In genomic region chr2:198004921-198005829, GRCh38 we compare ENCODE assay signal across 8 cellular contexts.
A peak's percentile ranks its signal among the peaks of the same experiment; 100 is the strongest.
DNase-seq lines count a peak whose midpoint lies in the region; ATAC-seq and TF ChIP-seq lines count a peak whose summit lies in the region.
"Had no signal": no experiment of that assay in that cellular context is flagged by ENCODE, and none has a peak within 500 bp of the region (broad histone marks: within the 10 kb centered on the region; RNA-seq: fewer than 3 reads in every experiment).

No MANE protein-coding gene starts in this region.

- no peak overlapping the region for H3K27ac ChIP-seq in smooth muscle cell (ENCODE audit: low read depth)
- H3K27ac ChIP-seq: sigmoid colon had no signal

- TF ChIP-seq CTCF in smooth muscle cell (IDR thresholded peaks at IDR 0.05; ENCODE audit: borderline replicate concordance, insufficient read depth, poor library complexity, severe bottlenecking) = no peak

- H3K9me3 Mint-ChIP-seq in activated CD4-positive, alpha-beta memory T cell treated with anti-CD3 and anti-CD28 coated beads for 36 hours = peaks cover 7% of the 10 kb centered on the region
- peaks cover under 1% of the 10 kb centered on the region for H3K9me3 Mint-ChIP-seq in stimulated activated effector memory CD8-positive, alpha-beta T cell treated with anti-CD3 and anti-CD28 coated beads, Interleukin-12 subunit alpha, Interleukin-12 subunit beta, amount 100 ng/mL, for 72 hours

- ATAC-seq in GM19328 (IDR thresholded peaks at IDR 0.05; ENCODE audit: unreplicated experiment) (peak; percentile 73), HG02943 (IDR thresholded peaks at IDR 0.05; ENCODE audit: low read depth, unreplicated experiment) (peak; percentile 90)
- peak; percentile 79 for ATAC-seq in stimulated activated effector memory CD8-positive, alpha-beta T cell treated with anti-CD3 and anti-CD28 coated beads, Interleukin-12 subunit alpha, Interleukin-12 subunit beta, amount 100 ng/mL, for 72 hours

- peak; percentile 62 for DNase-seq in activated CD4-positive, alpha-beta memory T cell treated with anti-CD3 and anti-CD28 coated beads for 36 hours
- DNase-seq in stimulated activated effector memory CD8-positive, alpha-beta T cell treated with anti-CD3 and anti-CD28 coated beads, Interleukin-12 subunit alpha, Interleukin-12 subunit beta, amount 100 ng/mL, for 72 hours (ENCODE audit: low spot score in 2 of 2) = no peak
- DNase-seq in GM19240 (ENCODE audit: insufficient read length, low spot score) (no peak), Kasumi-1 (lab: John Stamatoyannopoulos, UW) (no peak), smooth muscle cell (lab: John Stamatoyannopoulos, UW; ENCODE audit: unreplicated experiment) (no peak)
- DNase-seq: sigmoid colon had no signal

- intact Hi-C loops in activated CD4-positive, alpha-beta memory T cell treated with anti-CD3 and anti-CD28 coated beads for 36 hours (cut with micrococcal nuclease) = loop anchor here (1.0 to 5.0 kb wide), 8 partner anchors 16 to 573 kb away; partner anchors contain the start of gene PLCL1

- H3K4me1 Mint-ChIP-seq in activated CD4-positive, alpha-beta memory T cell treated with anti-CD3 and anti-CD28 coated beads for 36 hours (ENCODE audit: low read depth) = peaks cover 56% of the 10 kb centered on the region
- H3K4me1 Mint-ChIP-seq in stimulated activated effector memory CD8-positive, alpha-beta T cell treated with anti-CD3 and anti-CD28 coated beads, Interleukin-12 subunit alpha, Interleukin-12 subunit beta, amount 100 ng/mL, for 72 hours = peaks cover 11% of the 10 kb centered on the region

- H2AFZ ChIP-seq in smooth muscle cell (ENCODE audit: low read depth) = no peak overlapping the region

- 92% methylated on average over 12 of the region's 12 CpGs for WGBS in smooth muscle cell (ENCODE audit: low lambda C conversion rate)

- peak overlapping the region; percentile 61 for H3K4me3 Mint-ChIP-seq in activated CD4-positive, alpha-beta memory T cell treated with anti-CD3 and anti-CD28 coated beads for 36 hours
- H3K4me3 Mint-ChIP-seq in stimulated activated effector memory CD8-positive, alpha-beta T cell treated with anti-CD3 and anti-CD28 coated beads, Interleukin-12 subunit alpha, Interleukin-12 subunit beta, amount 100 ng/mL, for 72 hours = peak overlapping the region; percentile 47

- no peak overlapping the region for H3K9ac ChIP-seq in smooth muscle cell (ENCODE audit: low read depth)

- H4K20me1 ChIP-seq in smooth muscle cell (ENCODE audit: low read depth) = no peaks in the 10 kb centered on the region

- H3F3A ChIP-seq in smooth muscle cell (ENCODE audit: low read depth) = no peaks in the 10 kb centered on the region

- H3K27me3 Mint-ChIP-seq in activated CD4-positive, alpha-beta memory T cell treated with anti-CD3 and anti-CD28 coated beads for 36 hours = no peaks in the 10 kb centered on the region

- H3K4me3 ChIP-seq in smooth muscle cell = no peak overlapping the region
- H3K4me3 ChIP-seq: sigmoid colon had no signal

- CTCF ChIA-PET in activated CD4-positive, alpha-beta memory T cell treated with anti-CD3 and anti-CD28 coated beads for 36 hours (lab: Charles Lee) = interaction anchor here (0.6 to 0.9 kb wide), 2 partner anchors 113 to 167 kb away, joined by 3 read pairs; no protein-coding TSS in a partner anchor

- no peaks in the 10 kb centered on the region for H3K79me2 ChIP-seq in smooth muscle cell (ENCODE audit: low read depth)

- no peaks in the 10 kb centered on the region for H3K9me3 ChIP-seq in smooth muscle cell (replicated peaks; ENCODE audit: low read depth)
- H3K9me3 ChIP-seq: sigmoid colon had no signal

- no peak overlapping the region for H3K4me2 ChIP-seq in smooth muscle cell

- peak overlapping the region; percentile 84 for H3K27ac Mint-ChIP-seq in activated CD4-positive, alpha-beta memory T cell treated with anti-CD3 and anti-CD28 coated beads for 36 hours
- H3K27ac Mint-ChIP-seq in stimulated activated effector memory CD8-positive, alpha-beta T cell treated with anti-CD3 and anti-CD28 coated beads, Interleukin-12 subunit alpha, Interleukin-12 subunit beta, amount 100 ng/mL, for 72 hours = peak overlapping the region; percentile 87

- H3K27me3 ChIP-seq in smooth muscle cell (ENCODE audit: low read depth) = no peaks in the 10 kb centered on the region
- H3K27me3 ChIP-seq: sigmoid colon had no signal

- no peaks in the 10 kb centered on the region for H3K36me3 ChIP-seq in smooth muscle cell (ENCODE audit: low read depth)
- H3K36me3 ChIP-seq: sigmoid colon had no signal

- peaks cover 13% of the 10 kb centered on the region for H3K36me3 Mint-ChIP-seq in activated CD4-positive, alpha-beta memory T cell treated with anti-CD3 and anti-CD28 coated beads for 36 hours
- no peaks in the 10 kb centered on the region for H3K36me3 Mint-ChIP-seq in stimulated activated effector memory CD8-positive, alpha-beta T cell treated with anti-CD3 and anti-CD28 coated beads, Interleukin-12 subunit alpha, Interleukin-12 subunit beta, amount 100 ng/mL, for 72 hours

- POLR2A ChIA-PET in activated CD4-positive, alpha-beta memory T cell treated with anti-CD3 and anti-CD28 coated beads for 36 hours (lab: Charles Lee) = no interaction called here

- no peaks in the 10 kb centered on the region for H3K4me1 ChIP-seq in smooth muscle cell (ENCODE audit: low read depth)
